Comparison of ENCODE assay signal across 1 cellular context in genomic region chr9:129835128-129835859, GRCh38.
A peak's percentile ranks its signal among the peaks of the same experiment; 100 is the strongest.
TF ChIP-seq lines count a peak whose summit lies in the region.

A gene with protein sequence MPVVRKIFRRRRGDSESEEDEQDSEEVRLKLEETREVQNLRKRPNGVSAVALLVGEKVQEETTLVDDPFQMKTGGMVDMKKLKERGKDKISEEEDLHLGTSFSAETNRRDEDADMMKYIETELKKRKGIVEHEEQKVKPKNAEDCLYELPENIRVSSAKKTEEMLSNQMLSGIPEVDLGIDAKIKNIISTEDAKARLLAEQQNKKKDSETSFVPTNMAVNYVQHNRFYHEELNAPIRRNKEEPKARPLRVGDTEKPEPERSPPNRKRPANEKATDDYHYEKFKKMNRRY (minus strand): TSS chr9:129835275. CDS start chr9:129835221, 54 bp downstream.
USP20 (plus strand) TSS chr9:129835458; CDS start chr9:129852556, 17,098 bp downstream.

TF ChIP-seq in HEK293, 187 proteins besides CTCF, POLR2A, EP300 and RAD21 (continued from another document and continues in another):
- TF ChIP-seq ZNF26 (tag by site-specific recombination; IDR thresholded peaks at IDR 0.05) (no peak), ZNF223 (tag by site-specific recombination; IDR thresholded peaks at IDR 0.05) (no peak), ZNF626 (tag by site-specific recombination; IDR thresholded peaks at IDR 0.05) (no peak), ZNF660 (tag by site-specific recombination; IDR thresholded peaks at IDR 0.05) (0 out of 2 replicates have a peak, but pooled peaks have one; percentile 40), ZNF155 (tag by site-specific recombination; IDR thresholded peaks at IDR 0.05) (no peak), ZBTB44 (tag by site-specific recombination; IDR thresholded peaks at IDR 0.05) (no peak), BCL11A (tag by site-specific recombination; IDR thresholded peaks at IDR 0.05; ENCODE audit: low read depth) (no peak), PRDM4 (tag by site-specific recombination; IDR thresholded peaks at IDR 0.05) (no peak), ZBTB21 (tag by site-specific recombination; IDR thresholded peaks at IDR 0.05) (no peak), GLI2 (tag by site-specific recombination; IDR thresholded peaks at IDR 0.05; ENCODE audit: borderline replicate concordance, low read depth) (no peak), ZNF239 (tag by site-specific recombination; IDR thresholded peaks at IDR 0.05) (no peak), ZBTB8A (tag by site-specific recombination; IDR thresholded peaks at IDR 0.05) (no peak), ZNF48 (tag by site-specific recombination; IDR thresholded peaks at IDR 0.05) (no peak), PRDM6 (tag by site-specific recombination; IDR thresholded peaks at IDR 0.05) (no peak), ZNF404 (tag by site-specific recombination; IDR thresholded peaks at IDR 0.05) (no peak), EGR2 (tag by site-specific recombination; IDR thresholded peaks at IDR 0.05; ENCODE audit: low read depth) (no peak), ZNF335 (tag by site-specific recombination; conservative IDR thresholded peaks at IDR 0.05) (no peak; the same call in 1 of the 2 replicates), ZNF561 (tag by site-specific recombination; IDR thresholded peaks at IDR 0.05; ENCODE audit: borderline replicate concordance) (no peak; the same call in 1 of the 2 replicates), ZBTB17 (tag by site-specific recombination; IDR thresholded peaks at IDR 0.05) (peak; percentile 71), ZNF221 (tag by site-specific recombination; IDR thresholded peaks at IDR 0.05; ENCODE audit: borderline replicate concordance) (no peak), ZNF747 (tag by site-specific recombination; IDR thresholded peaks at IDR 0.05) (no peak), ZNF521 (tag by site-specific recombination; IDR thresholded peaks at IDR 0.05) (no peak), ZNF274 (IDR thresholded peaks at IDR 0.05; ENCODE audit: low read length) (no peak), ZNF274 (tag by site-specific recombination; IDR thresholded peaks at IDR 0.05; ENCODE audit: borderline replicate concordance) (no peak), ZNF112 (tag by site-specific recombination; IDR thresholded peaks at IDR 0.05) (no peak), ZNF175 (tag by site-specific recombination; IDR thresholded peaks at IDR 0.05) (no peak), HOXD13 (CRISPR knock-in tag; IDR thresholded peaks at IDR 0.05; ENCODE audit: borderline replicate concordance) (no peak), ZNF114 (tag by site-specific recombination; IDR thresholded peaks at IDR 0.05) (no peak), ZNF423 (tag by site-specific recombination; IDR thresholded peaks at IDR 0.05) (peak; percentile 71; the same call in 1 of the 2 replicates), ZSCAN4 (tag by site-specific recombination; IDR thresholded peaks at IDR 0.05) (no peak), ZNF157 (tag by site-specific recombination; IDR thresholded peaks at IDR 0.05) (no peak), ZBTB49 (tag by site-specific recombination; IDR thresholded peaks at IDR 0.05; ENCODE audit: low read depth) (no peak), ZNF211 (tag by site-specific recombination; IDR thresholded peaks at IDR 0.05; ENCODE audit: low read depth) (no peak), KLF10 (tag by site-specific recombination; IDR thresholded peaks at IDR 0.05) (peak; percentile 69), ZNF416 (tag by site-specific recombination; IDR thresholded peaks at IDR 0.05) (no peak), ZNF311 (tag by site-specific recombination; IDR thresholded peaks at IDR 0.05; ENCODE audit: borderline replicate concordance) (no peak)
- TF ChIP-seq, protein P1, sequence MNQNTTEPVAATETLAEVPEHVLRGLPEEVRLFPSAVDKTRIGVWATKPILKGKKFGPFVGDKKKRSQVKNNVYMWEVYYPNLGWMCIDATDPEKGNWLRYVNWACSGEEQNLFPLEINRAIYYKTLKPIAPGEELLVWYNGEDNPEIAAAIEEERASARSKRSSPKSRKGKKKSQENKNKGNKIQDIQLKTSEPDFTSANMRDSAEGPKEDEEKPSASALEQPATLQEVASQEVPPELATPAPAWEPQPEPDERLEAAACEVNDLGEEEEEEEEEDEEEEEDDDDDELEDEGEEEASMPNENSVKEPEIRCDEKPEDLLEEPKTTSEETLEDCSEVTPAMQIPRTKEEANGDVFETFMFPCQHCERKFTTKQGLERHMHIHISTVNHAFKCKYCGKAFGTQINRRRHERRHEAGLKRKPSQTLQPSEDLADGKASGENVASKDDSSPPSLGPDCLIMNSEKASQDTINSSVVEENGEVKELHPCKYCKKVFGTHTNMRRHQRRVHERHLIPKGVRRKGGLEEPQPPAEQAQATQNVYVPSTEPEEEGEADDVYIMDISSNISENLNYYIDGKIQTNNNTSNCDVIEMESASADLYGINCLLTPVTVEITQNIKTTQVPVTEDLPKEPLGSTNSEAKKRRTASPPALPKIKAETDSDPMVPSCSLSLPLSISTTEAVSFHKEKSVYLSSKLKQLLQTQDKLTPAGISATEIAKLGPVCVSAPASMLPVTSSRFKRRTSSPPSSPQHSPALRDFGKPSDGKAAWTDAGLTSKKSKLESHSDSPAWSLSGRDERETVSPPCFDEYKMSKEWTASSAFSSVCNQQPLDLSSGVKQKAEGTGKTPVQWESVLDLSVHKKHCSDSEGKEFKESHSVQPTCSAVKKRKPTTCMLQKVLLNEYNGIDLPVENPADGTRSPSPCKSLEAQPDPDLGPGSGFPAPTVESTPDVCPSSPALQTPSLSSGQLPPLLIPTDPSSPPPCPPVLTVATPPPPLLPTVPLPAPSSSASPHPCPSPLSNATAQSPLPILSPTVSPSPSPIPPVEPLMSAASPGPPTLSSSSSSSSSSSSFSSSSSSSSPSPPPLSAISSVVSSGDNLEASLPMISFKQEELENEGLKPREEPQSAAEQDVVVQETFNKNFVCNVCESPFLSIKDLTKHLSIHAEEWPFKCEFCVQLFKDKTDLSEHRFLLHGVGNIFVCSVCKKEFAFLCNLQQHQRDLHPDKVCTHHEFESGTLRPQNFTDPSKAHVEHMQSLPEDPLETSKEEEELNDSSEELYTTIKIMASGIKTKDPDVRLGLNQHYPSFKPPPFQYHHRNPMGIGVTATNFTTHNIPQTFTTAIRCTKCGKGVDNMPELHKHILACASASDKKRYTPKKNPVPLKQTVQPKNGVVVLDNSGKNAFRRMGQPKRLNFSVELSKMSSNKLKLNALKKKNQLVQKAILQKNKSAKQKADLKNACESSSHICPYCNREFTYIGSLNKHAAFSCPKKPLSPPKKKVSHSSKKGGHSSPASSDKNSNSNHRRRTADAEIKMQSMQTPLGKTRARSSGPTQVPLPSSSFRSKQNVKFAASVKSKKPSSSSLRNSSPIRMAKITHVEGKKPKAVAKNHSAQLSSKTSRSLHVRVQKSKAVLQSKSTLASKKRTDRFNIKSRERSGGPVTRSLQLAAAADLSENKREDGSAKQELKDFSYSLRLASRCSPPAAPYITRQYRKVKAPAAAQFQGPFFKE (tag by site-specific recombination; IDR thresholded peaks at IDR 0.05; ENCODE audit: borderline replicate concordance), result no peak
- TF ChIP-seq, protein P2, sequence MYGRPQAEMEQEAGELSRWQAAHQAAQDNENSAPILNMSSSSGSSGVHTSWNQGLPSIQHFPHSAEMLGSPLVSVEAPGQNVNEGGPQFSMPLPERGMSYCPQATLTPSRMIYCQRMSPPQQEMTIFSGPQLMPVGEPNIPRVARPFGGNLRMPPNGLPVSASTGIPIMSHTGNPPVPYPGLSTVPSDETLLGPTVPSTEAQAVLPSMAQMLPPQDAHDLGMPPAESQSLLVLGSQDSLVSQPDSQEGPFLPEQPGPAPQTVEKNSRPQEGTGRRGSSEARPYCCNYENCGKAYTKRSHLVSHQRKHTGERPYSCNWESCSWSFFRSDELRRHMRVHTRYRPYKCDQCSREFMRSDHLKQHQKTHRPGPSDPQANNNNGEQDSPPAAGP (tag by site-specific recombination; IDR thresholded peaks at IDR 0.05), result no peak
- TF ChIP-seq, protein P3, sequence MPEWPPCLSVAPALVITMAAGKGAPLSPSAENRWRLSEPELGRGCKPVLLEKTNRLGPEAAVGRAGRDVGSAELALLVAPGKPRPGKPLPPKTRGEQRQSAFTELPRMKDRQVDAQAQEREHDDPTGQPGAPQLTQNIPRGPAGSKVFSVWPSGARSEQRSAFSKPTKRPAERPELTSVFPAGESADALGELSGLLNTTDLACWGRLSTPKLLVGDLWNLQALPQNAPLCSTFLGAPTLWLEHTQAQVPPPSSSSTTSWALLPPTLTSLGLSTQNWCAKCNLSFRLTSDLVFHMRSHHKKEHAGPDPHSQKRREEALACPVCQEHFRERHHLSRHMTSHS (tag by site-specific recombination; IDR thresholded peaks at IDR 0.05), result no peak
